In genomic region chr22:25386538-25386884, GRCh38 we compare ENCODE assay signal across 1 cellular context.
TF ChIP-seq lines count a peak whose summit lies in the region.

No MANE protein-coding gene starts in this region.

TF ChIP-seq in WTC11, 78 proteins besides CTCF, POLR2A, EP300 and RAD21 (continued from another document):
- TF ChIP-seq ZNF512 (CRISPR knock-in tag; IDR thresholded peaks at IDR 0.05; ENCODE audit: borderline replicate concordance) (no peak), KAT7 (CRISPR knock-in tag; IDR thresholded peaks at IDR 0.05; ENCODE audit: borderline replicate concordance) (no peak), NR1H2 (CRISPR knock-in tag; IDR thresholded peaks at IDR 0.05) (no peak), PRRX2 (CRISPR knock-in tag; IDR thresholded peaks at IDR 0.05) (no peak), ZNF219 (CRISPR knock-in tag; IDR thresholded peaks at IDR 0.05; ENCODE audit: borderline replicate concordance) (no peak), JAZF1 (CRISPR knock-in tag; IDR thresholded peaks at IDR 0.05) (no peak)
